In genomic region chr11:95134491-95134890, GRCh38 we compare ENCODE assay signal across 10 cellular contexts.
DNase-seq lines count a peak whose midpoint lies in the region; ATAC-seq lines count a peak whose summit lies in the region.
"Had no signal": no experiment of that assay in that cellular context is flagged by ENCODE, and none has a peak within 500 bp of the region (broad histone marks: within the 10 kb centered on the region; RNA-seq: fewer than 3 reads in every experiment).

No MANE protein-coding gene starts in this region.

- DNase-seq in HS-5 (ENCODE audit: low read depth) (peak; percentile 78), amniotic stem cell (lab: John Stamatoyannopoulos, UW) (peak; percentile 49), islet precursor cell (peak; percentile 84), superior temporal gyrus (ENCODE audit: extremely low spot score) (peak; percentile 51), AML-193 (lab: John Stamatoyannopoulos, UW) (no peak)
- DNase-seq: activated CD4-positive, alpha-beta T cell treated with anti-CD3 and anti-CD28 coated beads for 4 hours; cerebellar nuclear complex; NCI-H82 had no signal

- ATAC-seq in GM21717 (IDR thresholded peaks at IDR 0.05; ENCODE audit: unreplicated experiment) (no peak), HG03378 (IDR thresholded peaks at IDR 0.05; ENCODE audit: unreplicated experiment) (no peak)

Comparison
In these comparisons a context has a peak if more than half of its experiments do, and no peak if none do; other contexts are left out.
1. DNase-seq: peak in HS-5 (single experiment), amniotic stem cell (single experiment), islet precursor cell (single experiment) and superior temporal gyrus (single experiment); none in AML-193 (0 of 2).